Comparison of ENCODE assay signal across 8 cellular contexts in the genomic region with DNA sequence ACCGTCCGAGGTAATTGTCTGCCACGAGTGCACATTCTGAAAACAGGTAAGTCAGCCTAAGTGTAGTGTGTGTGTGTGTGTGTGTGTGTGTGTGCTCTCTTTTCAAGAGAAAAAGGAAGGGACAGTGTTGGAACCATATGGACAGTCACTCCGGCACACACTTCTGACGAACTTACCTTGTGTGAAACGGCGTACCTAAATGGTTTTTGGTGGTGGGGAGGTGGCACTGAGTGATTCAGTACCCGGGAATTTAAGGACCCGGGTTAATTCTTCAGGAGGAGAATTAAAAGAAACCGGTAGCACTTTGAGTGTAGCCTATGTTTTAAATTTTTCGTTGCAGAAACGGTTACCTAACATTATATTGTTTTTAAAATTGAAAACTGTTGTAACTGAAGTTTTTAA. TPM values are rescaled to one million over a fixed set of nuclear protein-coding genes. Genes with fewer than 3 reads are reported as not detected.
DNase-seq lines count a peak whose midpoint lies in the region; ATAC-seq, FAIRE-seq and TF ChIP-seq lines count a peak whose summit lies in the region.

No MANE protein-coding gene starts in this region.

- FAIRE-seq in urothelium cell line (lab: Jason Lieb, UNC) = no peak

- DNase-seq in HL-60 (ENCODE audit: low read depth in 1 of 2, low spot score in 1 of 2) (no peak), caudate nucleus (lab: John Stamatoyannopoulos, UW) (no peak), mucosa of descending colon (no peak), T1000 (lab: John Stamatoyannopoulos, UW) (no peak), urothelium cell line (ENCODE audit: low spot score) (no peak)

- peaks cover 53% of the 10 kb centered on the region for H4K20me1 ChIP-seq in BLaER1

- H3K27me3 ChIP-seq in BLaER1 = no peaks in the 10 kb centered on the region
- no peaks in the 10 kb centered on the region for H3K27me3 ChIP-seq in HL-60 (ENCODE audit: insufficient read depth, poor library complexity, severe bottlenecking)

- H3K36me3 ChIP-seq in BLaER1 (peaks cover 35% of the 10 kb centered on the region), mucosa of descending colon (ENCODE audit: low read depth) (no peaks in the 10 kb centered on the region)

- intact Hi-C loops in mucosa of descending colon (cut with DNase I, micrococcal nuclease) = no loop called here

- H3K9ac ChIP-seq in BLaER1 = peak overlapping the region; percentile 86

- ATAC-seq in mucosa of descending colon (peak; percentile 31), HG03108 (IDR thresholded peaks at IDR 0.05; ENCODE audit: unreplicated experiment) (no peak), GM21723 (IDR thresholded peaks at IDR 0.05; ENCODE audit: unreplicated experiment) (no peak)

- TF ChIP-seq CTCF in HL-60 (IDR thresholded peaks at IDR 0.05; ENCODE audit: insufficient read depth, low read length) (no peak), mucosa of descending colon (IDR thresholded peaks at IDR 0.05) (no peak)

- peaks cover 28% of the 10 kb centered on the region for H3K4me1 ChIP-seq in BLaER1
- H3K4me1 ChIP-seq in mucosa of descending colon (ENCODE audit: low read depth) = peaks cover 18% of the 10 kb centered on the region

- peak overlapping the region; percentile 85 for H3K4me2 ChIP-seq in BLaER1

- H3K27ac ChIP-seq in BLaER1 = peak overlapping the region; percentile 75
- H3K27ac ChIP-seq in HL-60 (replicated peaks) = peak overlapping the region; percentile 92
- H3K27ac ChIP-seq in caudate nucleus (ENCODE audit: low read depth, low read length) = peak overlapping the region; percentile 98

- H3K4me3 ChIP-seq in BLaER1 = peak overlapping the region; percentile 86
- H3K4me3 ChIP-seq in HL-60 (replicated peaks; ENCODE audit: insufficient read depth, low read length) = peak overlapping the region; percentile 97
- H3K4me3 ChIP-seq in mucosa of descending colon = peak overlapping the region; percentile 93

- H3K9me3 ChIP-seq in BLaER1 = no peaks in the 10 kb centered on the region
- no peaks in the 10 kb centered on the region for H3K9me3 ChIP-seq in mucosa of descending colon

RNA-seq across cellular contexts. Expression of a gene that starts 0.3 kb away (rescaled TPM):
- total RNA-seq in mucosa of descending colon = 10 to 100 TPM; 18.9 to 22.6 (median 22.0) TPM

RNA-seq across cellular contexts. Expression of a gene that starts 0.9 kb away (rescaled TPM):
- total RNA-seq in mucosa of descending colon = 10 to 100 TPM; 68.3 to 90.1 (median 78.3) TPM
